In the genomic region with DNA sequence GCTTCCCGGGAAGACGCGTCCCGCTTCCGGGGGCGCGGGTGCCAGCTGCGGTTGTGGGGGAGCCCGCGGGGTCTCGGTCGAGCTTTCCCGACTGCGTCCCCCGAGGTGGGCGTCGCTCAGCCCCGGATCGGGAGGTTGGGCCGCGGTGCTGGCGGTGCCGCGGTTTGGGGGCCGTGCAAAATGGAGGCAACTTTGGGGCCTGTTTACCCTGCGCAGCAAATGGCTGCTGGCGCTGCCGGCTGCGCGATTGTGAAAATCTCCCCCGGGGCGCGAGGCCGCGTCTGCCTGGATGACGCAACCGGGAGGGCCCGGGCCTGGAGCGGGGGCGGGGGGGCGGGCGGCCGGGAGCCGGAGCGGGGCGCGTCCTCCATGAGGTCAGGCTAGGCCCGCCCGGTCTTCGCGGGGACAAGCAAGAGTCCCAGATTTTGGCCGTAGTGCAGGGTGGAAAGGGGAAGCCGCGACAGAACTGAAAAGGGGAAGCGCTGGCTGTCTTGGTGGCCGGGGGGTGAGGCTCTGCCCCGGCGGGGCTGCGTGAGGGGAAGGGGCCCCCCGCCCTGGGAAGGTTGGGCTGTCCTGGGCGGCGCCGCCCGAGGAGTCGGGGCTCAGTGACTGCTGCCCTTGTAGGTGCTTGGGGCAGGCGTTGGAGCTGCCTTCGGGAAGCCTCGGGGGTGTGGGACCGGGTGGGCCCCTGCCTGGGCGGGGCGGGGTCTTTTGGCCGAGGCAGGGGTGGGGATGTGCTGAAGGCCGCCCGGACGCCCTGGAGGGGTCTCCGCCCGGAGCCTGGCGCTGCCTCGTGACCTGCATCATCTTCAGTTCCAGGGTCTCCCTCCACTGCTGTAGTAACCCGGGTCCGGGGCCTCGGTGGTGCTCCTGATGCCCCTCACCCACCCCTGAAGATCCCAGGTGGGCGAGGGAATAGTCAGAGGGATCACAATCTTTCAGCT, we compare ENCODE assay signal across 8 cellular contexts. TPM values are rescaled to one million over a fixed set of nuclear protein-coding genes. Genes with fewer than 3 reads are reported as not detected.
DNase-seq lines count a peak whose midpoint lies in the region; ATAC-seq and TF ChIP-seq lines count a peak whose summit lies in the region.

No MANE protein-coding gene starts in this region.

- peak overlapping the region; percentile 95 to 98 for H3K4me3 Mint-ChIP-seq in CD14-positive monocyte
- peak overlapping the region; percentile 90 for H3K4me3 Mint-ChIP-seq in progenitor cell of endocrine pancreas (ENCODE audit: low read depth)

- H3K27me3 Mint-ChIP-seq in CD14-positive monocyte (ENCODE audit: low read depth in 3 of 3), result peaks cover 0 to 5% (median 2%) of the 10 kb centered on the region in 3 donors
- no peaks in the 10 kb centered on the region for H3K27me3 Mint-ChIP-seq in progenitor cell of endocrine pancreas

- no peaks in the 10 kb centered on the region for H3K9me3 ChIP-seq in ascending aorta
- H3K9me3 ChIP-seq in right cardiac atrium (ENCODE audit: control insufficient read depth, low read length), result no peaks in the 10 kb centered on the region

- H3K4me3 ChIP-seq in ascending aorta, result peak overlapping the region; percentile 95 to 96
- H3K4me3 ChIP-seq in right cardiac atrium (ENCODE audit: low read length), result peak overlapping the region; percentile 83
- peak overlapping the region; percentile 97 for H3K4me3 ChIP-seq in urinary bladder (ENCODE audit: low read depth, low read length)

- H3K27ac Mint-ChIP-seq in CD14-positive monocyte (peak overlapping the region; percentile 87 to 97 (median 93)), progenitor cell of endocrine pancreas (peak overlapping the region; percentile 96)

- peaks cover 0 to 7% (median 0%) of the 10 kb centered on the region in 7 donors for H3K9me3 Mint-ChIP-seq in CD14-positive monocyte
- no peaks in the 10 kb centered on the region for H3K9me3 Mint-ChIP-seq in progenitor cell of endocrine pancreas (ENCODE audit: low read depth)

- intact Hi-C loops in CD14-positive monocyte (cut with micrococcal nuclease), result loop anchor here (1.0 to 10.0 kb wide), 5 partner anchors 9 to 344 kb away; partner anchors contain the start of genes DOT1L (in 1 of the 2), LSM7 (in 1 of the 2) and SPPL2B (in 1 of the 2)
- intact Hi-C loops in ascending aorta (cut with DNase I), result loop anchor here (2.0 kb wide), 1 partner anchor 58 kb away; the partner anchor contains the start of genes LSM7 and SPPL2B
- intact Hi-C loops in right cardiac atrium (cut with DNase I), result loop anchor here in 3 of 4 donors (5.0 kb wide), 3 partner anchors 34 to 114 kb away; partner anchors contain the start of genes PLEKHJ1 (in 3 of the 3) and SF3A2 (in 3 of the 3)

- peaks cover 15 to 36% of the 10 kb centered on the region in 2 donors for H3K36me3 Mint-ChIP-seq in CD14-positive monocyte
- peaks cover 13% of the 10 kb centered on the region for H3K36me3 Mint-ChIP-seq in progenitor cell of endocrine pancreas (ENCODE audit: insufficient read depth)

- peak overlapping the region; percentile 99 to 100 for H3K27ac ChIP-seq in ascending aorta
- H3K27ac ChIP-seq in right cardiac atrium (ENCODE audit: low read length), result peak overlapping the region; percentile 96
- H3K27ac ChIP-seq in urinary bladder (ENCODE audit: low read depth), result peak overlapping the region; percentile 100

- H3K4me1 ChIP-seq in ascending aorta, result peaks cover 17 to 48% of the 10 kb centered on the region in 2 donors
- H3K4me1 ChIP-seq in right cardiac atrium (ENCODE audit: control insufficient read depth, insufficient read depth, low read length), result peaks cover 2% of the 10 kb centered on the region
- no peaks in the 10 kb centered on the region for H3K4me1 ChIP-seq in urinary bladder (ENCODE audit: insufficient read depth)

- peaks cover 62% of the 10 kb centered on the region for H3K4me1 Mint-ChIP-seq in CD14-positive monocyte
- peaks cover 16% of the 10 kb centered on the region for H3K4me1 Mint-ChIP-seq in progenitor cell of endocrine pancreas (ENCODE audit: low read depth)

- ATAC-seq in right cardiac atrium, result peak; percentile 56 to 60
- no peak for ATAC-seq in HG03432 (IDR thresholded peaks at IDR 0.05; ENCODE audit: unreplicated experiment)

- H3K27me3 ChIP-seq in ascending aorta (no peaks in the 10 kb centered on the region), right cardiac atrium (ENCODE audit: control insufficient read depth, insufficient read depth) (no peaks in the 10 kb centered on the region)

- WGBS in right cardiac atrium, result 1% methylated on average over 83 of the region's 83 CpGs
- WGBS in urinary bladder, result 1% methylated on average over 83 of the region's 83 CpGs

- H3K36me3 ChIP-seq in ascending aorta (peaks cover 19 to 25% of the 10 kb centered on the region in 2 donors), urinary bladder (ENCODE audit: insufficient read depth) (no peaks in the 10 kb centered on the region)

- TF ChIP-seq CTCF in CD14-positive monocyte (IDR thresholded peaks at IDR 0.05), result no peak
- no peak for TF ChIP-seq CTCF in ascending aorta (IDR thresholded peaks at IDR 0.05)
- TF ChIP-seq CTCF in progenitor cell of endocrine pancreas (IDR thresholded peaks at IDR 0.05; ENCODE audit: unreplicated experiment), result no peak

- DNase-seq in CD14-positive monocyte (ENCODE audit: low spot score) (peak; percentile 97), HuH-7 (ENCODE audit: low spot score) (peak; percentile 51), T1000 (lab: John Stamatoyannopoulos, UW) (peak; percentile 79), ascending aorta (ENCODE audit: low spot score in 2 of 2) (peak; percentile 62 to 93), right cardiac atrium (peak; percentile 92 to 96 (median 96)), progenitor cell of endocrine pancreas (ENCODE audit: low spot score, unreplicated experiment) (no peak)

RNA-seq across cellular contexts. Expression of gene PEAK3, which starts 11.1 kb away (rescaled TPM):
- polyA plus RNA-seq in CD14-positive monocyte, result 1 to 10 TPM; 2.9 to 6.3 TPM
- total RNA-seq in ascending aorta, result 4.7 TPM
- 1 to 10 TPM; 1.0 to 3.1 (median 1.7) TPM for total RNA-seq in right cardiac atrium
- polyA plus RNA-seq in right cardiac atrium, result 0.84 TPM
- total RNA-seq in progenitor cell of endocrine pancreas, result not detected in 2 replicates
- not detected for total RNA-seq in urinary bladder
- polyA plus RNA-seq in urinary bladder, result 0.58 TPM

RNA-seq across cellular contexts. Expression of gene JSRP1, which starts 14.6 kb away (rescaled TPM):
- under 1 TPM; 0.38 to 0.50 TPM for polyA plus RNA-seq in CD14-positive monocyte
- not detected for total RNA-seq in ascending aorta
- not detected for total RNA-seq in right cardiac atrium
- polyA plus RNA-seq in right cardiac atrium, result 0.75 TPM
- total RNA-seq in progenitor cell of endocrine pancreas, result 1.00 and 1.6 TPM in 2 replicates
- total RNA-seq in urinary bladder, result 1.6 TPM
- 1.3 TPM for polyA plus RNA-seq in urinary bladder

RNA-seq across cellular contexts. Expression of gene AMH, which starts 21.7 kb away (rescaled TPM):
- polyA plus RNA-seq in CD14-positive monocyte (not detected), right cardiac atrium (0.36 TPM), urinary bladder (0.44 TPM)
- total RNA-seq in ascending aorta (not detected), right cardiac atrium (1 to 10 TPM in 2 of 4 donors, under 1 TPM in 2; 0.31 to 1.6 (median 1.1) TPM), progenitor cell of endocrine pancreas (58.4 and 71.3 TPM in 2 replicates), urinary bladder (not detected)

RNA-seq across cellular contexts. Expression of gene SF3A2, which starts 34.2 kb away (rescaled TPM):
- polyA plus RNA-seq in CD14-positive monocyte (10 to 100 TPM in 1 of 2 donors, 1 to 10 TPM in 1; 8.0 to 11.6 TPM), right cardiac atrium (26.4 TPM), urinary bladder (69.9 TPM)
- total RNA-seq in ascending aorta (21.3 TPM), right cardiac atrium (10 to 100 TPM; 30.0 to 34.9 (median 33.1) TPM), progenitor cell of endocrine pancreas (152 and 156 TPM in 2 replicates), urinary bladder (32.5 TPM)

RNA-seq across cellular contexts. Expression of gene PLEKHJ1, which starts 34.7 kb away (rescaled TPM):
- polyA plus RNA-seq in CD14-positive monocyte, result 10 to 100 TPM; 62.1 to 69.0 TPM
- total RNA-seq in ascending aorta, result 23.9 TPM
- 10 to 100 TPM; 39.9 to 51.8 (median 45.8) TPM for total RNA-seq in right cardiac atrium
- 65.2 TPM for polyA plus RNA-seq in right cardiac atrium
- total RNA-seq in progenitor cell of endocrine pancreas, result 116 and 119 TPM in 2 replicates
- 30.6 TPM for total RNA-seq in urinary bladder
- 60.9 TPM for polyA plus RNA-seq in urinary bladder

Comparison
In these comparisons a context has a peak if more than half of its experiments do, and no peak if none do; other contexts are left out.
1. RNA of gene AMH, which starts 21.7 kb away (total RNA-seq): 58.4 to 71.3 TPM in progenitor cell of endocrine pancreas; 0.31 to 1.6 TPM in right cardiac atrium, not detected in urinary bladder (single experiment) and not detected in ascending aorta (single experiment); every median in the first group is over 10 times any median in the second.
2. Peak in every context shown above with its lines, with median percentiles within 50 percentile points of each other: H3K27ac ChIP-seq and H3K4me3 ChIP-seq.